ENCODE assay signal across 4 cellular contexts in the genomic region with DNA sequence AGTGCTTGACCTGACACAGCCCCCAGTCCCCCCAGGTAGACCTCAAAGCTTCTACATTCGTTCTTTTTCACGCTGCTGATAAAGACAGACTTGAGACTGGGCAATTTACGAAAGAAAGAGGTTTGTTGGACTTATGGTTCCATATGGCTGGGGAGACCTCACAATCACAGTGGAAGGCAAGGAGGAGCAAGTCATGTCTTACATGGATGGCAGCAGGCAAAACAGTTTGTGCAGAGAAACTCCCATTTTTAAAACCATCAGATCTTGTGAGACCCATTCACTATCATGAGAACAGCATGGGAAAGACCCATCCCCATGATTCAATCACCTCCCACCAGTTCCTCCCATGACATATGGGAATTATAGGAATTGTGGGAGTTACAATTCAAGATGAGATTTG. TPM values are rescaled to one million over a fixed set of nuclear protein-coding genes. Genes with fewer than 3 reads are reported as not detected.
"Had no signal": no experiment of that assay in that cellular context is flagged by ENCODE, and none has a peak within 500 bp of the region (broad histone marks: within the 10 kb centered on the region; RNA-seq: fewer than 3 reads in every experiment).

No MANE protein-coding gene starts in this region.

RNA-seq across cellular contexts. Expression of gene E2F8, which starts 13.7 kb away (rescaled TPM):
- polyA plus RNA-seq: IgD-negative memory B cell had no signal

RNA-seq across cellular contexts. Expression of gene CSRP3, which starts 52.7 kb away (rescaled TPM):
- total RNA-seq: HT-29, HT1080, IMR-90 had no signal
- polyA plus RNA-seq: IgD-negative memory B cell, IMR-90 had no signal
